ENCODE assay signal across 8 cellular contexts in the genomic region with DNA sequence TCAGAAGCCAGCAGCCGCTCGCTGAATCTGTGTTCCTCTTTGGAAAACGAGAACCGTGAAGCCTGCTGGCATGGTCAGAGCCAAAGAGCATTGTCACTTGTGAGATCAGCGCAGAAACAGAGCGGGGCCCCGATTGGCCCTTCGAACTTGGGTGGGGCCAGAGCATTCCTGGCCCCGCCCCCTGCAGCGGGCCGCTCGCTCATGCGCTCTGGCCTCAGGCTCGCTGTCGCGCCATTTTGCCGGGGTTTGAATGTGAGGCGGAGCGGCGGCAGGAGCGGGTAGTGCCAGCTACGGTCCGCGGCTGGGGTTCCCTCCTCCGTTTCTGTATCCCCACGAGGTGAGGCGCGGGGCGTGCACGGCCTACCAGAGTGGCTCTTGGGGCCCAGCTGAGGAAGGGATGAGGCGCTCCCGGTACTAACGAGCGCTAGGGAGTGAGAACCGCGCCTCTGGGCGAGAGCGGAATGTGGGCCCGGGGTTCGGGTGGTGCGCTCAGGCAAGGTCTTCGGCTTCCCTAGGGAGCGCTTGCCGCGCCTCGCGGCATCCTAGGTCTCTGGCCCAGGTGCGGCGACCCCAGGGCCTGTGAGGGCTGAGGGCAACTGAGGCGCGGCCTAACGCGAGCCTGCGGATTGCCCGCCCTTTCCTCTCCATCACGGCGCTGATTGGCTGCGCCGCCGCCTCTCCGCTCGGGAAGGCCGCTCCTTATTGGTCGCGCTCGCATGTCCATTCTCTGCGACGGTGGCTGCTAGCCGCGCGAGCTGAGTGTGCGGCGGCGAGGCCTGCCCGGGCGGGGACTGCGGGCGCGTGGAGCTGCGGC. TPM values are rescaled to one million over a fixed set of nuclear protein-coding genes. Genes with fewer than 3 reads are reported as not detected.
DNase-seq lines count a peak whose midpoint lies in the region; ATAC-seq and TF ChIP-seq lines count a peak whose summit lies in the region.

A gene with protein sequence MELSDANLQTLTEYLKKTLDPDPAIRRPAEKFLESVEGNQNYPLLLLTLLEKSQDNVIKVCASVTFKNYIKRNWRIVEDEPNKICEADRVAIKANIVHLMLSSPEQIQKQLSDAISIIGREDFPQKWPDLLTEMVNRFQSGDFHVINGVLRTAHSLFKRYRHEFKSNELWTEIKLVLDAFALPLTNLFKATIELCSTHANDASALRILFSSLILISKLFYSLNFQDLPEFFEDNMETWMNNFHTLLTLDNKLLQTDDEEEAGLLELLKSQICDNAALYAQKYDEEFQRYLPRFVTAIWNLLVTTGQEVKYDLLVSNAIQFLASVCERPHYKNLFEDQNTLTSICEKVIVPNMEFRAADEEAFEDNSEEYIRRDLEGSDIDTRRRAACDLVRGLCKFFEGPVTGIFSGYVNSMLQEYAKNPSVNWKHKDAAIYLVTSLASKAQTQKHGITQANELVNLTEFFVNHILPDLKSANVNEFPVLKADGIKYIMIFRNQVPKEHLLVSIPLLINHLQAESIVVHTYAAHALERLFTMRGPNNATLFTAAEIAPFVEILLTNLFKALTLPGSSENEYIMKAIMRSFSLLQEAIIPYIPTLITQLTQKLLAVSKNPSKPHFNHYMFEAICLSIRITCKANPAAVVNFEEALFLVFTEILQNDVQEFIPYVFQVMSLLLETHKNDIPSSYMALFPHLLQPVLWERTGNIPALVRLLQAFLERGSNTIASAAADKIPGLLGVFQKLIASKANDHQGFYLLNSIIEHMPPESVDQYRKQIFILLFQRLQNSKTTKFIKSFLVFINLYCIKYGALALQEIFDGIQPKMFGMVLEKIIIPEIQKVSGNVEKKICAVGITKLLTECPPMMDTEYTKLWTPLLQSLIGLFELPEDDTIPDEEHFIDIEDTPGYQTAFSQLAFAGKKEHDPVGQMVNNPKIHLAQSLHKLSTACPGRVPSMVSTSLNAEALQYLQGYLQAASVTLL (plus strand): TSS at position 226 of the 814 bp plus-strand sequence. CDS start 12,152 bp downstream, outside the sequence.

- H3K27me3 Mint-ChIP-seq in activated B cell treated with CpG ODN at 0.5 μM for 24 hours: no peaks in the 10 kb centered on the region
- peaks cover 8 to 14% (median 11%) of the 10 kb centered on the region in 3 donors for H3K27me3 Mint-ChIP-seq in immature natural killer cell (ENCODE audit: low read depth in 3 of 3)

- ATAC-seq in HG03196 (IDR thresholded peaks at IDR 0.05; ENCODE audit: unreplicated experiment) (peak; percentile 87), activated B cell treated with CpG ODN at 0.5 μM for 24 hours (ENCODE audit: low read depth) (peak; percentile 86)

- H3K4me1 Mint-ChIP-seq in activated B cell treated with CpG ODN at 0.5 μM for 24 hours (peaks cover 31% of the 10 kb centered on the region), immature natural killer cell (peaks cover 25 to 46% of the 10 kb centered on the region in 2 donors)

- DNase-seq in AG08395 (ENCODE audit: low spot score) (peak; percentile 99), NCI-H345 (lab: John Stamatoyannopoulos, UW) (peak; percentile 98), activated B cell treated with CpG ODN at 0.5 μM for 24 hours (peak; percentile 95), caudate nucleus (lab: John Stamatoyannopoulos, UW) (peak; percentile 54 to 98 (median 93)), immature natural killer cell (peak; percentile 93), smooth muscle cell of the brain vasculature (ENCODE audit: low read depth, low spot score) (peak; percentile 88)

- TF ChIP-seq CTCF in activated B cell treated with CpG ODN at 0.5 μM for 24 hours (IDR thresholded peaks at IDR 0.05): no peak

- peak within 1 kb of the TSS; percentile 93 for H3K27ac ChIP-seq in caudate nucleus (ENCODE audit: low read depth, low read length)

- H3K36me3 Mint-ChIP-seq in activated B cell treated with CpG ODN at 0.5 μM for 24 hours (ENCODE audit: low read depth) (peaks cover 24% of the 10 kb centered on the region), immature natural killer cell (no peaks in the 10 kb centered on the region)

- peak within 1 kb of the TSS; percentile 94 for H3K27ac Mint-ChIP-seq in activated B cell treated with CpG ODN at 0.5 μM for 24 hours
- H3K27ac Mint-ChIP-seq in immature natural killer cell: peak within 1 kb of the TSS; percentile 94 to 98 (median 98)

- H3K4me3 Mint-ChIP-seq in activated B cell treated with CpG ODN at 0.5 μM for 24 hours: peak within 1 kb of the TSS; percentile 97
- H3K4me3 Mint-ChIP-seq in immature natural killer cell: peak within 1 kb of the TSS; percentile 98 to 99 (median 99)

- CTCF ChIA-PET in activated B cell treated with CpG ODN at 0.5 μM for 24 hours (lab: Charles Lee): interaction anchor here (1.2 kb wide), 1 partner anchor 171 kb away, joined by 3 read pairs; no protein-coding TSS in a partner anchor

- peak; percentile 83 for TF ChIP-seq POLR2A in GM18951 (IDR thresholded peaks at IDR 0.05; ENCODE audit: extremely low read depth, insufficient read depth, insufficient read length)

- POLR2A ChIA-PET in activated B cell treated with CpG ODN at 0.5 μM for 24 hours (lab: Charles Lee): interaction anchor here (0.6 to 2.3 kb wide), 13 partner anchors 8 to 1485 kb away, joined by 3 to 11 read pairs (median 3); a partner anchor contains a TSS

- in situ Hi-C loops in GM18951 (cut with MboI; ENCODE audit: low sequenced_read_pairs, unreplicated experiment): no loop called here

- no peaks in the 10 kb centered on the region for H3K9me3 Mint-ChIP-seq in activated B cell treated with CpG ODN at 0.5 μM for 24 hours
- H3K9me3 Mint-ChIP-seq in immature natural killer cell: no peaks in the 10 kb centered on the region

- intact Hi-C loops in activated B cell treated with CpG ODN at 0.5 μM for 24 hours (cut with micrococcal nuclease): loop anchor here (1.0 to 5.0 kb wide), 4 partner anchors 124 to 232 kb away; a partner anchor contains a TSS

RNA-seq across cellular contexts. Expression of the gene that starts here (rescaled TPM):
- 53.2 and 58.8 TPM in 2 replicates for total RNA-seq in activated B cell treated with CpG ODN at 0.5 μM for 24 hours
- 10 to 100 TPM in 2 of 3 donors, 1 to 10 TPM in 1; 8.1 to 21.0 (median 10.3) TPM for polyA plus RNA-seq in immature natural killer cell

Comparison
In these comparisons a context has a peak if more than half of its experiments do, and no peak if none do; other contexts are left out.
1. Peak in every context shown above with its lines: DNase-seq, ATAC-seq and H3K27ac ChIP-seq.